18 cellular contexts compared by ENCODE assay signal in the genomic region with DNA sequence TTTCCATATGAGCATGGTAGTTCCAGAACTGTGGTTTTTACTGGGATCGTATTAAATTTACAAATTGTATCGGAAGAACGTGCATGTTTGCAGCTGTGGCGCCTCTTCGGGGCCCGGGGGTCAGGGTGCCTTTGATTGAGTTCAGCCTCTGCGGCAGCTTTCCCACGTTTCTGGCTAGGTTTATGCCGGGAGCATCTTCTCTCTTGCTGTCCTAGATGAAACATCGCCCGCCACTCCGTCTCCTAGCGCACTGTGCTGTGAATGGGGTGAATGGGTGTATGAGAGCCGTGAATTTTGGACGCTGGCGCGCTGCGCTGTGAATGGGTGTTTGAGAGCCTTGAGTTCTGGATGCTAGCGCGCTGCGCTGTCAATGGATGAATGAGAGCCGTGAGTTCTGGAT. TPM values are rescaled to one million over a fixed set of nuclear protein-coding genes. Genes with fewer than 3 reads are reported as not detected.
DNase-seq lines count a peak whose midpoint lies in the region; ATAC-seq and TF ChIP-seq lines count a peak whose summit lies in the region.
"Had no signal": no experiment of that assay in that cellular context is flagged by ENCODE, and none has a peak within 500 bp of the region (broad histone marks: within the 10 kb centered on the region; RNA-seq: fewer than 3 reads in every experiment).

No MANE protein-coding gene starts in this region.

- no peaks in the 10 kb centered on the region for H3K9me2 ChIP-seq in PC-3 (replicated peaks; ENCODE audit: low read length)

- TF ChIP-seq CTCF in PC-3 (conservative IDR thresholded peaks at IDR 0.05; ENCODE audit: low read depth, low read length) (no peak), colonic mucosa (IDR thresholded peaks at IDR 0.05) (no peak)

- H3K9ac ChIP-seq in PC-3 (ENCODE audit: low read length) (no peak overlapping the region), colonic mucosa (ENCODE audit: low read depth in 2 of 2, low read length in 2 of 2) (no peak overlapping the region)

- H3K4me3 ChIP-seq in PC-3 (ENCODE audit: low read length) (no peak overlapping the region), colonic mucosa (no peak overlapping the region)
- H3K4me3 ChIP-seq: uterus had no signal

- peaks cover 36% of the 10 kb centered on the region for H3K4me1 Mint-ChIP-seq in activated T-cell treated with anti-CD3 and anti-CD28 coated beads, Interleukin-2, amount 50 U/mL, for 72 hours (ENCODE audit: low read depth)

- H3K9me3 Mint-ChIP-seq in activated T-cell treated with anti-CD3 and anti-CD28 coated beads, Interleukin-2, amount 50 U/mL, for 72 hours = no peaks in the 10 kb centered on the region

- H3K4me3 Mint-ChIP-seq in activated T-cell treated with anti-CD3 and anti-CD28 coated beads, Interleukin-2, amount 50 U/mL, for 72 hours = peak overlapping the region; percentile 61

- H2AFZ ChIP-seq in PC-3 (ENCODE audit: low read length) = no peak overlapping the region

- no peaks in the 10 kb centered on the region for H3K27me3 Mint-ChIP-seq in activated T-cell treated with anti-CD3 and anti-CD28 coated beads, Interleukin-2, amount 50 U/mL, for 72 hours (ENCODE audit: low read depth)

- H3K36me3 ChIP-seq in PC-3 (ENCODE audit: low read depth, low read length) (no peaks in the 10 kb centered on the region), colonic mucosa (no peaks in the 10 kb centered on the region)
- H3K36me3 ChIP-seq: uterus had no signal

- H3K36me3 Mint-ChIP-seq in activated T-cell treated with anti-CD3 and anti-CD28 coated beads, Interleukin-2, amount 50 U/mL, for 72 hours (ENCODE audit: insufficient read depth in 2 of 2) = peaks cover 2 to 8% of the 10 kb centered on the region in 2 donors

- ATAC-seq in Right ventricle myocardium inferior = no peak
- no peak for ATAC-seq in activated T-cell treated with anti-CD3 and anti-CD28 coated beads, Interleukin-2, amount 50 U/mL, for 72 hours (replicated peaks in 1 of 2)
- no peak for ATAC-seq in PC-3
- ATAC-seq in HG03432 (IDR thresholded peaks at IDR 0.05; ENCODE audit: unreplicated experiment) = no peak

- no peaks in the 10 kb centered on the region for H3F3A ChIP-seq in PC-3 (ENCODE audit: low read length, unreplicated experiment)

- no peaks in the 10 kb centered on the region for H3K27me3 ChIP-seq in PC-3 (ENCODE audit: low read length)
- no peaks in the 10 kb centered on the region for H3K27me3 ChIP-seq in colonic mucosa
- H3K27me3 ChIP-seq: uterus had no signal

- intact Hi-C loops in cardiac septum (cut with DNase I) (no loop called here), Right ventricle myocardium inferior (cut with DNase I) (no loop called here), PC-3 (cut with micrococcal nuclease) (no loop called here), colonic mucosa (cut with DNase I) (no loop called here)

- BruUV-seq in PC-3 (replicated peaks; lab: Mats Ljungman, UMichigan) = no TSS peak

- DNase-seq in cardiac septum (ENCODE audit: low spot score) = peak; percentile 27
- DNase-seq in Right ventricle myocardium inferior (ENCODE audit: missing footprints) = no peak
- no peak for DNase-seq in activated T-cell treated with anti-CD3 and anti-CD28 coated beads, Interleukin-2, amount 50 U/mL, for 72 hours
- DNase-seq in mesenteric fat pad (ENCODE audit: low spot score) = peak; percentile 82
- DNase-seq in ureter (ENCODE audit: low spot score) = peak; percentile 41
- DNase-seq in PC-3 = no peak
- no peak for DNase-seq in colonic mucosa
- DNase-seq: activated CD4-positive, CD25-positive, alpha-beta regulatory T cell; amygdala; cerebellar nuclear complex; effector memory CD4-positive, alpha-beta T cell; HCEC 1CT; NCI-H2081; uterus had no signal

- no peaks in the 10 kb centered on the region for H3K4me1 ChIP-seq in PC-3 (ENCODE audit: insufficient read depth, low read length)
- no peaks in the 10 kb centered on the region for H3K4me1 ChIP-seq in colonic mucosa

- H3K27ac ChIP-seq in PC-3 (ENCODE audit: low read length) (no peak overlapping the region), colonic mucosa (no peak overlapping the region)
- H3K27ac ChIP-seq: uterus had no signal

- H3K27ac Mint-ChIP-seq in activated T-cell treated with anti-CD3 and anti-CD28 coated beads, Interleukin-2, amount 50 U/mL, for 72 hours = peak overlapping the region; percentile 48

- POLR2A ChIA-PET in PC-3 (lab: Charles Lee; ENCODE audit: unreplicated experiment) = interaction anchor here (0.6 kb wide), 1 partner anchor 52 kb away, joined by 3 read pairs; no protein-coding TSS in a partner anchor

- H3K79me2 ChIP-seq in PC-3 (ENCODE audit: low read length) = no peaks in the 10 kb centered on the region

- H3K9me3 ChIP-seq in PC-3 (ENCODE audit: low read length) (no peaks in the 10 kb centered on the region), colonic mucosa (no peaks in the 10 kb centered on the region)
- H3K9me3 ChIP-seq: uterus had no signal

- no peak overlapping the region for H3K4me2 ChIP-seq in PC-3 (ENCODE audit: low read length)

- H4K20me1 ChIP-seq in PC-3 (ENCODE audit: low read length) = no peaks in the 10 kb centered on the region

- CTCF ChIA-PET in PC-3 (lab: Charles Lee) = no interaction called here

RNA-seq across cellular contexts. Expression of a gene that starts 12.3 kb away (rescaled TPM):
- 2.0 TPM for total RNA-seq in cardiac septum
- 1.2 TPM for total RNA-seq in Right ventricle myocardium inferior
- total RNA-seq in activated T-cell treated with anti-CD3 and anti-CD28 coated beads, Interleukin-2, amount 50 U/mL, for 72 hours = 10 to 100 TPM; 15.7 to 23.0 TPM
- 0.42 TPM for total RNA-seq in mesenteric fat pad
- total RNA-seq in ureter = 0.57 TPM
- total RNA-seq in PC-3 (2014; rRNA removed) = not detected in 2 replicates
- under 1 TPM; 0.21 to 0.35 TPM for total RNA-seq in colonic mucosa
- total RNA-seq: HT-29, NCI-H460 had no signal

RNA-seq across cellular contexts. Expression of a gene that starts 23.1 kb away (rescaled TPM):
- total RNA-seq in cardiac septum (0.08 TPM), Right ventricle myocardium inferior (not detected), mesenteric fat pad (not detected), ureter (0.21 TPM), PC-3 (2014; rRNA removed) (not detected in 2 replicates), colonic mucosa (not detected)
- total RNA-seq in activated T-cell treated with anti-CD3 and anti-CD28 coated beads, Interleukin-2, amount 50 U/mL, for 72 hours = under 1 TPM; 0.12 to 0.56 TPM
- total RNA-seq: HT-29; NCI-H460; T-helper 1 cell treated with Interleukin-12 subunit alpha and Interleukin-12 subunit beta and Interleukin-4 antibody, amounts not matched to agents 30 ng/mL and 1 ng/mL, for 36 hours had no signal

RNA-seq across cellular contexts. Expression of a gene that starts 37.4 kb away (rescaled TPM):
- not detected for total RNA-seq in cardiac septum
- 0.30 TPM for total RNA-seq in Right ventricle myocardium inferior
- 1 to 10 TPM in 1 of 2 donors, under 1 TPM in 1; 0.37 to 1.4 TPM for total RNA-seq in activated T-cell treated with anti-CD3 and anti-CD28 coated beads, Interleukin-2, amount 50 U/mL, for 72 hours
- total RNA-seq in mesenteric fat pad = 1.1 TPM
- total RNA-seq in ureter = 0.49 TPM
- total RNA-seq in PC-3 (2014; rRNA removed) = not detected in 2 replicates
- 10 to 100 TPM; 36.9 to 84.5 TPM for total RNA-seq in colonic mucosa

Comparison
In these comparisons a context has a peak if more than half of its experiments do, and no peak if none do; other contexts are left out.
1. DNase-seq: peak in cardiac septum (single experiment), mesenteric fat pad (single experiment) and ureter (single experiment); none in Right ventricle myocardium inferior (single experiment), activated T-cell treated with anti-CD3 and anti-CD28 coated beads, Interleukin-2, amount 50 U/mL, for 72 hours (0 of 2), PC-3 (single experiment) and colonic mucosa (single experiment).
2. RNA of a gene that starts 37.4 kb away (total RNA-seq): 36.9 to 84.5 TPM in colonic mucosa; 0.37 to 1.4 TPM in activated T-cell treated with anti-CD3 and anti-CD28 coated beads, Interleukin-2, amount 50 U/mL, for 72 hours, 1.1 TPM in mesenteric fat pad (single experiment), 0.49 TPM in ureter (single experiment), 0.30 TPM in Right ventricle myocardium inferior (single experiment), not detected in cardiac septum (single experiment) and not detected in PC-3; every median in the first group is over 10 times any median in the second.